Comparison of ENCODE assay signal across 1 cellular context in genomic region chr5:53482717-53483638, GRCh38.
A peak's percentile ranks its signal among the peaks of the same experiment; 100 is the strongest.
TF ChIP-seq lines count a peak whose summit lies in the region.

No MANE protein-coding gene starts in this region.

TF ChIP-seq in K562, 482 proteins besides CTCF, POLR2A, EP300 and RAD21 (continued from another document):
- no peak for TF ChIP-seq HOMEZ (CRISPR knock-in tag; IDR thresholded peaks at IDR 0.05)
- TF ChIP-seq HNRNPLL (IDR thresholded peaks at IDR 0.05; ENCODE audit: low read depth, low read length, poor library complexity, severe bottlenecking), result no peak
- TF ChIP-seq RBBP5 (IDR thresholded peaks at IDR 0.05; ENCODE audit: borderline replicate concordance, insufficient read depth, low read length, poor library complexity, severe bottlenecking), result no peak
- no peak for TF ChIP-seq MAFF (IDR thresholded peaks at IDR 0.05; ENCODE audit: low read length)
- no peak for TF ChIP-seq POU5F1 (IDR thresholded peaks at IDR 0.05; ENCODE audit: borderline replicate concordance, low read depth, low read length, partially characterized antibody)
- TF ChIP-seq CHD4 (IDR thresholded peaks at IDR 0.05; ENCODE audit: insufficient read depth, insufficient replicate concordance, low read depth, low read length, poor library complexity, severe bottlenecking), result no peak
- no peak for TF ChIP-seq ZBTB8A (IDR thresholded peaks at IDR 0.05; ENCODE audit: partially characterized antibody)
- no peak for TF ChIP-seq TCF3 (CRISPR knock-in tag; IDR thresholded peaks at IDR 0.05)
- no peak for TF ChIP-seq ZNF79 (CRISPR knock-in tag; IDR thresholded peaks at IDR 0.05; ENCODE audit: low read depth)
- no peak for TF ChIP-seq SMARCB1 (IDR thresholded peaks at IDR 0.05; ENCODE audit: insufficient read length, low read depth)
- peak; percentile 36; the same call in 1 of the 2 replicates for TF ChIP-seq CEBPG (CRISPR knock-in tag; IDR thresholded peaks at IDR 0.05)
- peak; percentile 57 to 78; a peak in 3 of 4 replicates for TF ChIP-seq CEBPG (tag; conservative IDR thresholded peaks at IDR 0.05 in 1 of 2, IDR thresholded peaks at IDR 0.05 in 1 of 2)
- no peak for TF ChIP-seq PBX2 (CRISPR knock-in tag; IDR thresholded peaks at IDR 0.05; ENCODE audit: low read depth)
- no peak for TF ChIP-seq PBX2 (tag; conservative IDR thresholded peaks at IDR 0.05; ENCODE audit: low read depth)
- no peak for TF ChIP-seq VEZF1 (CRISPR knock-in tag; IDR thresholded peaks at IDR 0.05)
- TF ChIP-seq ZNF75A (CRISPR knock-in tag; IDR thresholded peaks at IDR 0.05), result no peak
- TF ChIP-seq TAF1 (IDR thresholded peaks at IDR 0.05; ENCODE audit: control insufficient read depth, extremely low read depth, insufficient read depth, low read length, severe bottlenecking), result peak; percentile 4
- 0 out of 2 replicates have a peak, but pooled peaks have one; percentile 36 for TF ChIP-seq CTBP1 (IDR thresholded peaks at IDR 0.05; ENCODE audit: borderline replicate concordance)
